Comparison of ENCODE assay signal across 8 cellular contexts in the genomic region with DNA sequence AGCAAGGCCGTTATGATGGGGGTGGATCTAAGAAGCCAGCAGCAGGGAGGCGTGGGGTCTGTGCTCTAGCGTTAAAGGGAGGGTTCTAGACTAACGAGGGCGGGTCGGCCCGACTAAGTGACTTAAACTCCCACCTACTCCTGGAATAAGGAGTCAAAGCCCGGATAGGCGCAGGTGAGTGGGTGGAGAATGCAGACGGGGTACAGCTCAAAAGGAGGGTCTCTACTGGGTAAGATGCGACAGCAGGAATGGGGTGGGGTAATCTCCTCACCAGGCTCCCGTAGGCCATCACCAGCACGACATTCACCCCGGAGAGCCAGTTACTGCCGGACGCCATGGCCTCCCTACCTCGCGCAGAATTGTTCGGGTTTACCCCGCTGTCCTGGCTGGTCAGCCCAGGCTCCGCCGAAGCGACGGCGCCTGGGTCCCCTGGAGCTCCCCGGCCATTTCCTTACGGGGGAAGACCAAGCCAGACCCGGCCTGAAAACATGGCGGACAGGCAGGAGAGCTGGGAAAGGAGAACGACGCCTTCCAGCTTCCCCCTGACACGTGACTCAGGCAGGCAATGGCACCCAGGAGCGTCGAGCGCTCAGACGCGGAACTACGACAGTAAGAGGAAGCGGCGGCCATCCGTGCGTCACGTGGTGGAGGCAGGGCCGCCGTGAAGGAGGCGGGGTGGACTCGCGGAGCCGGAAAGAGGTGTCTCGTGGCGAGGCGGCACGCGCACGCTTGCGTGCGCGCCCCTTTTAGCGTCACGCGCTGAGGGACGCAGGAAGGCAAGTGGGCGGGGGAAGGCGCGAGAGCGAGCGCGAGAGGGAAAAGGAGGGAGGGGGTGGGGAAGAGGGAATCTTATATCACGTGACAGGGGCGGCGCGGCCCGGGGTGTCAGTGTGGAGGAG. TPM values are rescaled to one million over a fixed set of nuclear protein-coding genes. Genes with fewer than 3 reads are reported as not detected.
DNase-seq lines count a peak whose midpoint lies in the region; ATAC-seq and TF ChIP-seq lines count a peak whose summit lies in the region.

A gene with protein sequence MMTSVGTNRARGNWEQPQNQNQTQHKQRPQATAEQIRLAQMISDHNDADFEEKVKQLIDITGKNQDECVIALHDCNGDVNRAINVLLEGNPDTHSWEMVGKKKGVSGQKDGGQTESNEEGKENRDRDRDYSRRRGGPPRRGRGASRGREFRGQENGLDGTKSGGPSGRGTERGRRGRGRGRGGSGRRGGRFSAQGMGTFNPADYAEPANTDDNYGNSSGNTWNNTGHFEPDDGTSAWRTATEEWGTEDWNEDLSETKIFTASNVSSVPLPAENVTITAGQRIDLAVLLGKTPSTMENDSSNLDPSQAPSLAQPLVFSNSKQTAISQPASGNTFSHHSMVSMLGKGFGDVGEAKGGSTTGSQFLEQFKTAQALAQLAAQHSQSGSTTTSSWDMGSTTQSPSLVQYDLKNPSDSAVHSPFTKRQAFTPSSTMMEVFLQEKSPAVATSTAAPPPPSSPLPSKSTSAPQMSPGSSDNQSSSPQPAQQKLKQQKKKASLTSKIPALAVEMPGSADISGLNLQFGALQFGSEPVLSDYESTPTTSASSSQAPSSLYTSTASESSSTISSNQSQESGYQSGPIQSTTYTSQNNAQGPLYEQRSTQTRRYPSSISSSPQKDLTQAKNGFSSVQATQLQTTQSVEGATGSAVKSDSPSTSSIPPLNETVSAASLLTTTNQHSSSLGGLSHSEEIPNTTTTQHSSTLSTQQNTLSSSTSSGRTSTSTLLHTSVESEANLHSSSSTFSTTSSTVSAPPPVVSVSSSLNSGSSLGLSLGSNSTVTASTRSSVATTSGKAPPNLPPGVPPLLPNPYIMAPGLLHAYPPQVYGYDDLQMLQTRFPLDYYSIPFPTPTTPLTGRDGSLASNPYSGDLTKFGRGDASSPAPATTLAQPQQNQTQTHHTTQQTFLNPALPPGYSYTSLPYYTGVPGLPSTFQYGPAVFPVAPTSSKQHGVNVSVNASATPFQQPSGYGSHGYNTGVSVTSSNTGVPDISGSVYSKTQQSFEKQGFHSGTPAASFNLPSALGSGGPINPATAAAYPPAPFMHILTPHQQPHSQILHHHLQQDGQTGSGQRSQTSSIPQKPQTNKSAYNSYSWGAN (plus strand): TSS at position 885 of the 899 bp plus-strand sequence. CDS start 4,169 bp downstream, outside the sequence.

- peak; percentile 100 for DNase-seq in CD1c-positive myeloid dendritic cell (ENCODE audit: extremely low spot score)
- DNase-seq in NCI-H82 treated with DMSO at 0.1 percent for 48 hours (lab: John Stamatoyannopoulos, UW; ENCODE audit: unreplicated experiment) = peak; percentile 98
- DNase-seq in activated CD4-positive, alpha-beta memory T cell treated with anti-CD3 and anti-CD28 coated beads for 36 hours = peak; percentile 99
- peak; percentile 96 to 99 (median 98) for DNase-seq in dorsolateral prefrontal cortex
- peak; percentile 98 for DNase-seq in stimulated activated CD4-positive, alpha-beta T cell treated with anti-CD3 and anti-CD28 coated beads, Interleukin-4, amount 100 ng/mL, for 24 hours

- H3K27ac ChIP-seq in dorsolateral prefrontal cortex (peak within 1 kb of the TSS; percentile 91 to 100 (median 99)), liver (ENCODE audit: low read depth in 1 of 2, low read length in 2 of 2) (peak within 1 kb of the TSS; percentile 98 to 99)

- H3K27ac Mint-ChIP-seq in activated CD4-positive, alpha-beta memory T cell treated with anti-CD3 and anti-CD28 coated beads for 36 hours = peak within 1 kb of the TSS; percentile 94

- peaks cover 53% of the 10 kb centered on the region for H3K36me3 Mint-ChIP-seq in activated CD4-positive, alpha-beta memory T cell treated with anti-CD3 and anti-CD28 coated beads for 36 hours

- TF ChIP-seq RAD21 in liver (IDR thresholded peaks at IDR 0.05) = peak in 1 of 2 donors; percentile 8

- H3K36me3 ChIP-seq in liver (ENCODE audit: control insufficient read depth in 4 of 4, insufficient read depth in 3 of 4, low read depth in 1 of 4, low read length in 3 of 4) = peaks cover 2 to 4% (median 4%) of the 10 kb centered on the region in 4 donors

- peaks cover 2% of the 10 kb centered on the region for H3K27me3 Mint-ChIP-seq in activated CD4-positive, alpha-beta memory T cell treated with anti-CD3 and anti-CD28 coated beads for 36 hours

- H3K4me3 Mint-ChIP-seq in activated CD4-positive, alpha-beta memory T cell treated with anti-CD3 and anti-CD28 coated beads for 36 hours = peak within 1 kb of the TSS; percentile 90

- H3K9me3 Mint-ChIP-seq in activated CD4-positive, alpha-beta memory T cell treated with anti-CD3 and anti-CD28 coated beads for 36 hours = peaks cover 4% of the 10 kb centered on the region

- CTCF ChIA-PET in activated CD4-positive, alpha-beta memory T cell treated with anti-CD3 and anti-CD28 coated beads for 36 hours (lab: Charles Lee) = interaction anchor here (1.0 to 2.4 kb wide), 3 partner anchors 49 to 115 kb away, joined by 3 to 7 read pairs (median 3); no protein-coding TSS in a partner anchor

- H3K4me1 Mint-ChIP-seq in activated CD4-positive, alpha-beta memory T cell treated with anti-CD3 and anti-CD28 coated beads for 36 hours (ENCODE audit: low read depth) = peaks cover 68% of the 10 kb centered on the region

- peak within 1 kb of the TSS; percentile 71 to 100 (median 93) for H3K4me3 ChIP-seq in dorsolateral prefrontal cortex
- H3K4me3 ChIP-seq in liver (ENCODE audit: low read depth in 1 of 3, low read length in 3 of 3) = peak within 1 kb of the TSS; percentile 87 to 99 (median 99)

- under 1% methylated on average over 73 of the region's 73 CpGs for WGBS in liver

- TF ChIP-seq CTCF in dorsolateral prefrontal cortex (IDR thresholded peaks at IDR 0.05 in 54 of 56, conservative IDR thresholded peaks at IDR 0.05 in 2 of 56; ENCODE audit: low read depth in 1 of 56, partially characterized antibody in 56 of 56) (peak in 15 of 56 donors; percentile 6 to 52 (median 16)), liver (IDR thresholded peaks at IDR 0.05; ENCODE audit: low read depth, low read length, missing input control) (no peak)

- H3K9ac ChIP-seq in liver (ENCODE audit: low read depth in 1 of 2, low read length in 2 of 2) = peak within 1 kb of the TSS; percentile 97 to 99

- intact Hi-C loops in activated CD4-positive, alpha-beta memory T cell treated with anti-CD3 and anti-CD28 coated beads for 36 hours (cut with micrococcal nuclease) = loop anchor here (1.0 to 5.0 kb wide), 4 partner anchors 37 to 298 kb away; a partner anchor contains a TSS
- intact Hi-C loops in dorsolateral prefrontal cortex (cut with DNase I) = loop anchor here (1.0 to 10.0 kb wide), 8 partner anchors 38 to 338 kb away; a partner anchor contains a TSS

- H3K4me1 ChIP-seq in liver (ENCODE audit: control insufficient read depth in 4 of 4, insufficient read depth in 4 of 4, low read length in 3 of 4) = peaks cover 4 to 34% (median 25%) of the 10 kb centered on the region in 4 donors

- H3K9me3 ChIP-seq in liver (ENCODE audit: control insufficient read depth in 4 of 4, low read length in 3 of 4) = no peaks in the 10 kb centered on the region

- ATAC-seq in GM19438 (IDR thresholded peaks at IDR 0.05; ENCODE audit: low read depth, unreplicated experiment) (peak; percentile 77), HG03575 (IDR thresholded peaks at IDR 0.05; ENCODE audit: extremely low read depth, insufficient number of reproducible peaks, low FRiP score, unreplicated experiment) (peak; percentile 76)

- H3K27me3 ChIP-seq in dorsolateral prefrontal cortex = no peaks in the 10 kb centered on the region
- H3K27me3 ChIP-seq in liver (ENCODE audit: control insufficient read depth in 4 of 4, insufficient read depth in 4 of 4, low read length in 3 of 4) = no peaks in the 10 kb centered on the region

- POLR2A ChIA-PET in activated CD4-positive, alpha-beta memory T cell treated with anti-CD3 and anti-CD28 coated beads for 36 hours (lab: Charles Lee) = interaction anchor here (0.8 to 3.9 kb wide), 9 partner anchors 13 to 1104 kb away, joined by 3 to 21 read pairs (median 3); a partner anchor contains a TSS

TF ChIP-seq in liver, 16 proteins besides CTCF, POLR2A, EP300 and RAD21 (continues in another document):
- TF ChIP-seq, protein P1, sequence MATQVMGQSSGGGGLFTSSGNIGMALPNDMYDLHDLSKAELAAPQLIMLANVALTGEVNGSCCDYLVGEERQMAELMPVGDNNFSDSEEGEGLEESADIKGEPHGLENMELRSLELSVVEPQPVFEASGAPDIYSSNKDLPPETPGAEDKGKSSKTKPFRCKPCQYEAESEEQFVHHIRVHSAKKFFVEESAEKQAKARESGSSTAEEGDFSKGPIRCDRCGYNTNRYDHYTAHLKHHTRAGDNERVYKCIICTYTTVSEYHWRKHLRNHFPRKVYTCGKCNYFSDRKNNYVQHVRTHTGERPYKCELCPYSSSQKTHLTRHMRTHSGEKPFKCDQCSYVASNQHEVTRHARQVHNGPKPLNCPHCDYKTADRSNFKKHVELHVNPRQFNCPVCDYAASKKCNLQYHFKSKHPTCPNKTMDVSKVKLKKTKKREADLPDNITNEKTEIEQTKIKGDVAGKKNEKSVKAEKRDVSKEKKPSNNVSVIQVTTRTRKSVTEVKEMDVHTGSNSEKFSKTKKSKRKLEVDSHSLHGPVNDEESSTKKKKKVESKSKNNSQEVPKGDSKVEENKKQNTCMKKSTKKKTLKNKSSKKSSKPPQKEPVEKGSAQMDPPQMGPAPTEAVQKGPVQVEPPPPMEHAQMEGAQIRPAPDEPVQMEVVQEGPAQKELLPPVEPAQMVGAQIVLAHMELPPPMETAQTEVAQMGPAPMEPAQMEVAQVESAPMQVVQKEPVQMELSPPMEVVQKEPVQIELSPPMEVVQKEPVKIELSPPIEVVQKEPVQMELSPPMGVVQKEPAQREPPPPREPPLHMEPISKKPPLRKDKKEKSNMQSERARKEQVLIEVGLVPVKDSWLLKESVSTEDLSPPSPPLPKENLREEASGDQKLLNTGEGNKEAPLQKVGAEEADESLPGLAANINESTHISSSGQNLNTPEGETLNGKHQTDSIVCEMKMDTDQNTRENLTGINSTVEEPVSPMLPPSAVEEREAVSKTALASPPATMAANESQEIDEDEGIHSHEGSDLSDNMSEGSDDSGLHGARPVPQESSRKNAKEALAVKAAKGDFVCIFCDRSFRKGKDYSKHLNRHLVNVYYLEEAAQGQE (IDR thresholded peaks at IDR 0.05) = peak; percentile 87
- TF ChIP-seq HNF4G (IDR thresholded peaks at IDR 0.05) (no peak), JUND (IDR thresholded peaks at IDR 0.05) (peak in 1 of 2 donors; percentile 62), EGR1 (IDR thresholded peaks at IDR 0.05; ENCODE audit: low read depth in 2 of 2) (peak; percentile 81 to 91), TAF1 (conservative IDR thresholded peaks at IDR 0.05) (no peak), NR2F2 (IDR thresholded peaks at IDR 0.05) (no peak), YY1 (IDR thresholded peaks at IDR 0.05) (peak; percentile 100)
- TF ChIP-seq, protein P2, sequence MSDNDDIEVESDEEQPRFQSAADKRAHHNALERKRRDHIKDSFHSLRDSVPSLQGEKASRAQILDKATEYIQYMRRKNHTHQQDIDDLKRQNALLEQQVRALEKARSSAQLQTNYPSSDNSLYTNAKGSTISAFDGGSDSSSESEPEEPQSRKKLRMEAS (IDR thresholded peaks at IDR 0.05) = peak; percentile 98

RNA-seq across cellular contexts. Expression of the gene that starts here (rescaled TPM):
- 100 to 1,000 TPM; 180 to 183 TPM for total RNA-seq in activated CD4-positive, alpha-beta memory T cell treated with anti-CD3 and anti-CD28 coated beads for 36 hours
- 100 to 1,000 TPM; 100 to 166 (median 130) TPM for total RNA-seq in dorsolateral prefrontal cortex
- 10 to 100 TPM; 34.2 to 51.0 TPM for total RNA-seq in liver
- polyA plus RNA-seq in liver = 10 to 100 TPM; 24.3 to 33.9 TPM

Comparison
In these comparisons a context has a peak if more than half of its experiments do, and no peak if none do; other contexts are left out.
1. Peak in every context shown above with its lines: DNase-seq, ATAC-seq, H3K4me3 ChIP-seq and H3K27ac ChIP-seq.